In genomic region chr5:140174472-140175366, GRCh38 we compare ENCODE assay signal across 1 cellular context.
TF ChIP-seq lines count a peak whose summit lies in the region.

CYSTM1 (plus strand) TSS chr5:140175188; CDS start chr5:140194466, 19,278 bp downstream.

TF ChIP-seq in HepG2, 621 proteins besides CTCF, POLR2A, EP300 and RAD21 (continued from another document):
- TF ChIP-seq, protein P1, sequence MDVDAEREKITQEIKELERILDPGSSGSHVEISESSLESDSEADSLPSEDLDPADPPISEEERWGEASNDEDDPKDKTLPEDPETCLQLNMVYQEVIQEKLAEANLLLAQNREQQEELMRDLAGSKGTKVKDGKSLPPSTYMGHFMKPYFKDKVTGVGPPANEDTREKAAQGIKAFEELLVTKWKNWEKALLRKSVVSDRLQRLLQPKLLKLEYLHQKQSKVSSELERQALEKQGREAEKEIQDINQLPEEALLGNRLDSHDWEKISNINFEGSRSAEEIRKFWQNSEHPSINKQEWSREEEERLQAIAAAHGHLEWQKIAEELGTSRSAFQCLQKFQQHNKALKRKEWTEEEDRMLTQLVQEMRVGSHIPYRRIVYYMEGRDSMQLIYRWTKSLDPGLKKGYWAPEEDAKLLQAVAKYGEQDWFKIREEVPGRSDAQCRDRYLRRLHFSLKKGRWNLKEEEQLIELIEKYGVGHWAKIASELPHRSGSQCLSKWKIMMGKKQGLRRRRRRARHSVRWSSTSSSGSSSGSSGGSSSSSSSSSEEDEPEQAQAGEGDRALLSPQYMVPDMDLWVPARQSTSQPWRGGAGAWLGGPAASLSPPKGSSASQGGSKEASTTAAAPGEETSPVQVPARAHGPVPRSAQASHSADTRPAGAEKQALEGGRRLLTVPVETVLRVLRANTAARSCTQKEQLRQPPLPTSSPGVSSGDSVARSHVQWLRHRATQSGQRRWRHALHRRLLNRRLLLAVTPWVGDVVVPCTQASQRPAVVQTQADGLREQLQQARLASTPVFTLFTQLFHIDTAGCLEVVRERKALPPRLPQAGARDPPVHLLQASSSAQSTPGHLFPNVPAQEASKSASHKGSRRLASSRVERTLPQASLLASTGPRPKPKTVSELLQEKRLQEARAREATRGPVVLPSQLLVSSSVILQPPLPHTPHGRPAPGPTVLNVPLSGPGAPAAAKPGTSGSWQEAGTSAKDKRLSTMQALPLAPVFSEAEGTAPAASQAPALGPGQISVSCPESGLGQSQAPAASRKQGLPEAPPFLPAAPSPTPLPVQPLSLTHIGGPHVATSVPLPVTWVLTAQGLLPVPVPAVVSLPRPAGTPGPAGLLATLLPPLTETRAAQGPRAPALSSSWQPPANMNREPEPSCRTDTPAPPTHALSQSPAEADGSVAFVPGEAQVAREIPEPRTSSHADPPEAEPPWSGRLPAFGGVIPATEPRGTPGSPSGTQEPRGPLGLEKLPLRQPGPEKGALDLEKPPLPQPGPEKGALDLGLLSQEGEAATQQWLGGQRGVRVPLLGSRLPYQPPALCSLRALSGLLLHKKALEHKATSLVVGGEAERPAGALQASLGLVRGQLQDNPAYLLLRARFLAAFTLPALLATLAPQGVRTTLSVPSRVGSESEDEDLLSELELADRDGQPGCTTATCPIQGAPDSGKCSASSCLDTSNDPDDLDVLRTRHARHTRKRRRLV (CRISPR knock-in tag; IDR thresholded peaks at IDR 0.05) = no peak
- TF ChIP-seq MAZ (IDR thresholded peaks at IDR 0.05; ENCODE audit: borderline replicate concordance, low read depth, low read length) = no peak
- peak; percentile 60; the same call in 1 of the 2 replicates for TF ChIP-seq MAZ (CRISPR knock-in tag; IDR thresholded peaks at IDR 0.05; ENCODE audit: low read depth)
- TF ChIP-seq, protein P2, sequence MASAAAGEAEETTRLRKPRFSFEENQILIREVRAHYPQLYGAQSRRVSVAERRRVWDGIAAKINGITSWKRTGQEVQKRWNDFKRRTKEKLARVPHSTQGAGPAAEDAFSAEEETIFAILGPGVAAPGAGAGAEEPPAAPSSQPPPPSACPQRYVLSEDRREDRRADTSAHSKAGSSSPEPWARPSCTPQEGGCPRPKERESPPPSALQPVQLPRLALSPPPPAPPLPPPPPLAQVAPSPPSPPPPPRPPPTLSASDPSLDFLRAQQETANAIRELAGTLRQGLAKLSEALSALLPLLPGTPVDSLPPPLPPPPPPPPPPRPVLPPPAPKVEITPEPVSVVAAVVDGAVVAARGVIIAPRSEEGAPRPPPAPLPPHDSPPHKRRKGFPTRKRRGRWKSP (CRISPR knock-in tag; IDR thresholded peaks at IDR 0.05) = peak; percentile 90
- no peak for TF ChIP-seq SMARCE1 (IDR thresholded peaks at IDR 0.05; ENCODE audit: borderline replicate concordance)
- TF ChIP-seq MXD4 (CRISPR knock-in tag; IDR thresholded peaks at IDR 0.05) = peak; percentile 79; the same call in 1 of the 2 replicates
- peak; percentile 87; the same call in 2 of the 3 replicates for TF ChIP-seq MXI1 (IDR thresholded peaks at IDR 0.05; ENCODE audit: borderline replicate concordance, low read depth, low read length)
- TF ChIP-seq ZNF17 (CRISPR knock-in tag; IDR thresholded peaks at IDR 0.05) = no peak
- TF ChIP-seq NFYB (CRISPR knock-in tag; IDR thresholded peaks at IDR 0.05) = peak; percentile 39; the same call in 1 of the 2 replicates
- no peak for TF ChIP-seq ZNF710 (CRISPR knock-in tag; IDR thresholded peaks at IDR 0.05; ENCODE audit: borderline replicate concordance)
- TF ChIP-seq ARNT2 (CRISPR knock-in tag; IDR thresholded peaks at IDR 0.05; ENCODE audit: low read depth) = no peak
- TF ChIP-seq, protein P3, sequence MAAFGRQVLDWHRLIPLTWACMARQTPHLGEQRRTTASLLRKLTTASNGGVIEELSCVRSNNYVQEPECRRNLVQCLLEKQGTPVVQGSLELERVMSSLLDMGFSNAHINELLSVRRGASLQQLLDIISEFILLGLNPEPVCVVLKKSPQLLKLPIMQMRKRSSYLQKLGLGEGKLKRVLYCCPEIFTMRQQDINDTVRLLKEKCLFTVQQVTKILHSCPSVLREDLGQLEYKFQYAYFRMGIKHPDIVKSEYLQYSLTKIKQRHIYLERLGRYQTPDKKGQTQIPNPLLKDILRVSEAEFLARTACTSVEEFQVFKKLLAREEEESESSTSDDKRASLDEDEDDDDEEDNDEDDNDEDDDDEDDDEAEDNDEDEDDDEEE (CRISPR knock-in tag; IDR thresholded peaks at IDR 0.05) = no peak
- peak; percentile 68; the same call in 1 of the 2 replicates for TF ChIP-seq NCOA1 (CRISPR knock-in tag; IDR thresholded peaks at IDR 0.05)
- TF ChIP-seq ZMAT5 (CRISPR knock-in tag; IDR thresholded peaks at IDR 0.05; ENCODE audit: borderline replicate concordance, low read depth) = no peak
- TF ChIP-seq ARID4A (CRISPR knock-in tag; IDR thresholded peaks at IDR 0.05; ENCODE audit: borderline replicate concordance) = peak; percentile 88
- TF ChIP-seq CHD2 (IDR thresholded peaks at IDR 0.05; ENCODE audit: low read depth, low read length) = no peak
- TF ChIP-seq ZNF720 (CRISPR knock-in tag; IDR thresholded peaks at IDR 0.05) = no peak
- TF ChIP-seq STAT5B (CRISPR knock-in tag; IDR thresholded peaks at IDR 0.05) = no peak
- TF ChIP-seq FOXM1 (CRISPR knock-in tag; IDR thresholded peaks at IDR 0.05) = no peak
- TF ChIP-seq RBAK (CRISPR knock-in tag; IDR thresholded peaks at IDR 0.05) = no peak
- TF ChIP-seq ATM (IDR thresholded peaks at IDR 0.05; ENCODE audit: borderline replicate concordance) = no peak
- no peak for TF ChIP-seq SNAPC5 (CRISPR knock-in tag; IDR thresholded peaks at IDR 0.05; ENCODE audit: borderline replicate concordance)
- no peak; the same call in 1 of the 2 replicates for TF ChIP-seq TP53 (CRISPR knock-in tag; conservative IDR thresholded peaks at IDR 0.05)
- peak; percentile 58 for TF ChIP-seq ZFY (CRISPR knock-in tag; IDR thresholded peaks at IDR 0.05)
- TF ChIP-seq, protein P4, sequence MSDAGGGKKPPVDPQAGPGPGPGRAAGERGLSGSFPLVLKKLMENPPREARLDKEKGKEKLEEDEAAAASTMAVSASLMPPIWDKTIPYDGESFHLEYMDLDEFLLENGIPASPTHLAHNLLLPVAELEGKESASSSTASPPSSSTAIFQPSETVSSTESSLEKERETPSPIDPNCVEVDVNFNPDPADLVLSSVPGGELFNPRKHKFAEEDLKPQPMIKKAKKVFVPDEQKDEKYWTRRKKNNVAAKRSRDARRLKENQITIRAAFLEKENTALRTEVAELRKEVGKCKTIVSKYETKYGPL (CRISPR knock-in tag; IDR thresholded peaks at IDR 0.05) = no peak
- TF ChIP-seq ZNF20 (CRISPR knock-in tag; IDR thresholded peaks at IDR 0.05) = no peak
- no peak for TF ChIP-seq TSC22D2 (CRISPR knock-in tag; IDR thresholded peaks at IDR 0.05; ENCODE audit: borderline replicate concordance)
- TF ChIP-seq, protein P5, sequence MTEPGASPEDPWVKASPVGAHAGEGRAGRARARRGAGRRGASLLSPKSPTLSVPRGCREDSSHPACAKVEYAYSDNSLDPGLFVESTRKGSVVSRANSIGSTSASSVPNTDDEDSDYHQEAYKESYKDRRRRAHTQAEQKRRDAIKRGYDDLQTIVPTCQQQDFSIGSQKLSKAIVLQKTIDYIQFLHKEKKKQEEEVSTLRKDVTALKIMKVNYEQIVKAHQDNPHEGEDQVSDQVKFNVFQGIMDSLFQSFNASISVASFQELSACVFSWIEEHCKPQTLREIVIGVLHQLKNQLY (CRISPR knock-in tag; IDR thresholded peaks at IDR 0.05) = 0 out of 2 replicates have a peak, but pooled peaks have one; percentile 31
- TF ChIP-seq HNRNPH1 (optimal IDR thresholded peaks at IDR 0.05; ENCODE audit: low read depth, low read length) = no peak
- TF ChIP-seq ZNF768 (CRISPR knock-in tag; IDR thresholded peaks at IDR 0.05) = no peak; the same call in 1 of the 2 replicates
- TF ChIP-seq MXD3 (CRISPR knock-in tag; IDR thresholded peaks at IDR 0.05) = peak; percentile 17; the same call in 1 of the 2 replicates
- peak; percentile 90 for TF ChIP-seq RFX1 (IDR thresholded peaks at IDR 0.05)
- peak; percentile 21 for TF ChIP-seq MED8 (CRISPR knock-in tag; IDR thresholded peaks at IDR 0.05; ENCODE audit: insufficient replicate concordance)
- peak; percentile 40; the same call in 1 of the 2 replicates for TF ChIP-seq RXRB (CRISPR knock-in tag; IDR thresholded peaks at IDR 0.05; ENCODE audit: borderline replicate concordance)
- TF ChIP-seq PAX8 (CRISPR knock-in tag; IDR thresholded peaks at IDR 0.05; ENCODE audit: borderline replicate concordance) = no peak
- peak; percentile 68 for TF ChIP-seq TBX2 (CRISPR knock-in tag; IDR thresholded peaks at IDR 0.05; ENCODE audit: borderline replicate concordance)
- TF ChIP-seq FOXO4 (CRISPR knock-in tag; conservative IDR thresholded peaks at IDR 0.05) = no peak
